Comparison of ENCODE assay signal across 17 cellular contexts in the genomic region with DNA sequence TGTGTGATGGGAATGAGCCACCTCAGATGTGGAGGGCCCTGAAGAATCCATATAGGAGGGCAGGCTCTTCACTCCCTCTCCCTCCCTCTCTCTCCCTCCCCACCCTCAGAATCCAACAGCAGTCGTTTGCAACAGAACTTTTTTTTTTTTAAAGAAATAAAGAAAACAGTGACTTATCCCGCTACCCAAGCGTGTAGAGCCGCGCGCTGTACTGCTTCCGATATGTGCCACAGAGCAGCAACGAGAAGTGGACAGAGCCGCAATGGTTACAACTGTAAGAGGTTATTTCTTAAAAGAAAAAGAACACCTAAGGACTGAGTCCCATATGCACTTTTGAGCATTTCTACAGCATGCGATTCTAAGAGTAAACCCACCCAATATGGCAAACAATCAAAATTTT. TPM values are rescaled to one million over a fixed set of nuclear protein-coding genes. Genes with fewer than 3 reads are reported as not detected.
DNase-seq lines count a peak whose midpoint lies in the region; ATAC-seq, FAIRE-seq and TF ChIP-seq lines count a peak whose summit lies in the region.
"Had no signal": no experiment of that assay in that cellular context is flagged by ENCODE, and none has a peak within 500 bp of the region (broad histone marks: within the 10 kb centered on the region; RNA-seq: fewer than 3 reads in every experiment).

No MANE protein-coding gene starts in this region.

- FAIRE-seq in kidney (lab: Jason Lieb, UNC), result no peak
- FAIRE-seq: GM12892, HTR-8/SVneo had no signal

- H2AFZ ChIP-seq in neural progenitor cell (replicated peaks), result no peak overlapping the region

- TF ChIP-seq CTCF in natural killer cell (IDR thresholded peaks at IDR 0.05) (no peak), RWPE1 (conservative IDR thresholded peaks at IDR 0.05; ENCODE audit: low read depth) (no peak), kidney (IDR thresholded peaks at IDR 0.05; ENCODE audit: borderline replicate concordance, extremely low read depth, insufficient read depth) (no peak), neural progenitor cell (IDR thresholded peaks at IDR 0.05) (no peak), Caco-2 (IDR thresholded peaks at IDR 0.05; ENCODE audit: insufficient read depth in 1 of 2, low read depth in 1 of 2, low read length in 1 of 2, severe bottlenecking in 1 of 2, unreplicated experiment in 1 of 2) (no peak)

- H3K27ac Mint-ChIP-seq in natural killer cell, result peak overlapping the region; percentile 16 to 31
- H3K27ac Mint-ChIP-seq in natural killer cell treated with Interleukin-12 subunit alpha and Interleukin-12 subunit beta and Interleukin-15 and Interleukin-18, amount 100 ng/mL, for 72 hours, result no peak overlapping the region
- no peak overlapping the region for H3K27ac Mint-ChIP-seq in neural progenitor cell
- H3K27ac Mint-ChIP-seq in Caco-2 (ENCODE audit: unreplicated experiment), result no peak overlapping the region
- H3K27ac Mint-ChIP-seq: HFFc6 had no signal

- H3K27me3 Mint-ChIP-seq in natural killer cell (ENCODE audit: low read depth in 2 of 2), result no peaks in the 10 kb centered on the region
- H3K27me3 Mint-ChIP-seq in natural killer cell treated with Interleukin-12 subunit alpha and Interleukin-12 subunit beta and Interleukin-15 and Interleukin-18, amount 100 ng/mL, for 72 hours, result no peaks in the 10 kb centered on the region
- peaks cover 10% of the 10 kb centered on the region for H3K27me3 Mint-ChIP-seq in neural progenitor cell (ENCODE audit: insufficient read depth, low read depth)
- H3K27me3 Mint-ChIP-seq in Caco-2 (ENCODE audit: insufficient read depth, unreplicated experiment), result no peaks in the 10 kb centered on the region
- H3K27me3 Mint-ChIP-seq: CD4-positive, alpha-beta memory T cell had no signal

- no TSS peak for BruUV-seq in Caco-2 (replicated peaks; lab: Mats Ljungman, UMichigan)

- H3K4me3 Mint-ChIP-seq in natural killer cell, result no peak overlapping the region
- no peak overlapping the region for H3K4me3 Mint-ChIP-seq in natural killer cell treated with Interleukin-12 subunit alpha and Interleukin-12 subunit beta and Interleukin-15 and Interleukin-18, amount 100 ng/mL, for 72 hours
- H3K4me3 Mint-ChIP-seq in neural progenitor cell, result no peak overlapping the region
- no peak overlapping the region for H3K4me3 Mint-ChIP-seq in Caco-2 (ENCODE audit: unreplicated experiment)
- H3K4me3 Mint-ChIP-seq: CD4-positive, alpha-beta memory T cell; HFFc6 had no signal

- no peak for ATAC-seq in natural killer cell
- no peak for ATAC-seq in natural killer cell treated with Interleukin-12 subunit alpha and Interleukin-12 subunit beta and Interleukin-15 and Interleukin-18, amount 100 ng/mL, for 72 hours
- ATAC-seq in GM18519 (IDR thresholded peaks at IDR 0.05; ENCODE audit: low FRiP score, unreplicated experiment), result no peak

- H3K79me2 ChIP-seq in neural progenitor cell (ENCODE audit: low read depth), result no peaks in the 10 kb centered on the region

- peaks cover 54% of the 10 kb centered on the region for H3F3A ChIP-seq in neural progenitor cell (ENCODE audit: low read depth)

- H3K36me3 Mint-ChIP-seq in natural killer cell (no peaks in the 10 kb centered on the region), neural progenitor cell (peaks cover 27% of the 10 kb centered on the region), Caco-2 (ENCODE audit: insufficient read depth, unreplicated experiment) (peaks cover 62% of the 10 kb centered on the region)
- H3K36me3 Mint-ChIP-seq in natural killer cell treated with Interleukin-12 subunit alpha and Interleukin-12 subunit beta and Interleukin-15 and Interleukin-18, amount 100 ng/mL, for 72 hours, result peaks cover 15% of the 10 kb centered on the region

- peaks cover 42 to 52% of the 10 kb centered on the region in 2 donors for H3K36me3 ChIP-seq in kidney (ENCODE audit: control insufficient read depth in 1 of 2, insufficient read depth in 2 of 2, low read length in 2 of 2)
- H3K36me3 ChIP-seq in neural progenitor cell, result peaks cover 12% of the 10 kb centered on the region
- H3K36me3 ChIP-seq in Caco-2 (ENCODE audit: control insufficient read depth, insufficient read depth, low read length), result peaks cover 2% of the 10 kb centered on the region

- H3K4me3 ChIP-seq in kidney (ENCODE audit: low read length in 2 of 2) (no peak overlapping the region), neural progenitor cell (no peak overlapping the region), Caco-2 (ENCODE audit: low read depth, low read length) (no peak overlapping the region)

- H3K9ac ChIP-seq in kidney (ENCODE audit: low read length in 2 of 2) (no peak overlapping the region), neural progenitor cell (no peak overlapping the region)

- intact Hi-C loops in natural killer cell (cut with micrococcal nuclease) (no loop called here), kidney (cut with DNase I) (no loop called here), Caco-2 (cut with micrococcal nuclease; ENCODE audit: unreplicated experiment) (no loop called here)

- H3K4me1 Mint-ChIP-seq in natural killer cell (peaks cover 19 to 29% of the 10 kb centered on the region in 2 donors), neural progenitor cell (peaks cover 8% of the 10 kb centered on the region), Caco-2 (ENCODE audit: low read depth, unreplicated experiment) (no peaks in the 10 kb centered on the region)
- H3K4me1 Mint-ChIP-seq in natural killer cell treated with Interleukin-12 subunit alpha and Interleukin-12 subunit beta and Interleukin-15 and Interleukin-18, amount 100 ng/mL, for 72 hours (ENCODE audit: low read depth in 2 of 2), result peaks cover 16 to 32% of the 10 kb centered on the region in 2 donors

- CTCF ChIA-PET in RWPE1 (lab: Yijun Ruan, JAX) (no interaction called here), Caco-2 (lab: Charles Lee) (no interaction called here)

- no peaks in the 10 kb centered on the region for H3K27me3 ChIP-seq in neural progenitor cell
- H3K27me3 ChIP-seq in Caco-2 (replicated peaks; ENCODE audit: control insufficient read depth, insufficient read depth, low read length), result no peaks in the 10 kb centered on the region

- no peak overlapping the region for H3K4me2 ChIP-seq in neural progenitor cell

- POLR2A ChIA-PET in RWPE1 (lab: Yijun Ruan, JAX; ENCODE audit: low non-redundant PET), result no interaction called here
- POLR2A ChIA-PET in Caco-2 (lab: Charles Lee), result no interaction called here

- H3K9me3 ChIP-seq in kidney (ENCODE audit: control insufficient read depth in 1 of 2, low read length in 2 of 2), result no peaks in the 10 kb centered on the region
- no peaks in the 10 kb centered on the region for H3K9me3 ChIP-seq in neural progenitor cell (ENCODE audit: low read depth)
- H3K9me3 ChIP-seq in Caco-2, result no peaks in the 10 kb centered on the region

- no peak for DNase-seq in natural killer cell
- DNase-seq in natural killer cell treated with Interleukin-12 subunit alpha and Interleukin-12 subunit beta and Interleukin-15 and Interleukin-18, amount 100 ng/mL, for 72 hours (ENCODE audit: low spot score), result no peak
- DNase-seq in RWPE1 (ENCODE audit: low spot score), result no peak
- peak; percentile 10 for DNase-seq in kidney
- no peak for DNase-seq in globus pallidus (ENCODE audit: low spot score)
- DNase-seq in neural progenitor cell (ENCODE audit: low spot score), result no peak
- DNase-seq in Caco-2, result no peak
- DNase-seq: ACHN; CD4-positive, alpha-beta memory T cell; DND-41; GDM1; HCEC 1CT; HFFc6 had no signal

- H3K4me1 ChIP-seq in kidney (ENCODE audit: control insufficient read depth in 1 of 2, insufficient read depth in 1 of 2, low read depth in 1 of 2, low read length in 2 of 2) (peaks cover 6 to 17% of the 10 kb centered on the region in 2 donors), neural progenitor cell (peaks cover 8% of the 10 kb centered on the region), Caco-2 (peaks cover 8% of the 10 kb centered on the region; the same call in 1 of the 2 replicates)

- peak overlapping the region; percentile 91 for H3K27ac ChIP-seq in RWPE1
- no peak overlapping the region for H3K27ac ChIP-seq in kidney (ENCODE audit: low read depth in 2 of 2, low read length in 2 of 2)
- H3K27ac ChIP-seq in neural progenitor cell, result no peak overlapping the region
- H3K27ac ChIP-seq: C4-2B had no signal

- H4K20me1 ChIP-seq in neural progenitor cell (ENCODE audit: low read depth), result peaks cover 63% of the 10 kb centered on the region

- H3K9me3 Mint-ChIP-seq in natural killer cell (no peaks in the 10 kb centered on the region), neural progenitor cell (no peaks in the 10 kb centered on the region), Caco-2 (ENCODE audit: unreplicated experiment) (no peaks in the 10 kb centered on the region)
- H3K9me3 Mint-ChIP-seq in natural killer cell treated with Interleukin-12 subunit alpha and Interleukin-12 subunit beta and Interleukin-15 and Interleukin-18, amount 100 ng/mL, for 72 hours, result no peaks in the 10 kb centered on the region
- H3K9me3 Mint-ChIP-seq: CD4-positive, alpha-beta memory T cell; HFFc6 had no signal

RNA-seq across cellular contexts. Expression of gene NADK, which starts 7.4 kb away (rescaled TPM):
- 100 to 1,000 TPM in 2 of 3 donors, 10 to 100 TPM in 1; 97.7 to 117 (median 112) TPM for total RNA-seq in natural killer cell
- total RNA-seq in natural killer cell treated with Interleukin-12 subunit alpha and Interleukin-12 subunit beta and Interleukin-15 and Interleukin-18, amount 100 ng/mL, for 72 hours, result 100 to 1,000 TPM in 1 of 2 donors, 10 to 100 TPM in 1; 89.1 to 145 TPM
- total RNA-seq in kidney, result 76.3 TPM
- 37.9 TPM for polyA plus RNA-seq in kidney (ENCODE audit: insufficient read depth, low read depth, low replicate concordance)
- total RNA-seq in neural progenitor cell (ENCODE audit: low replicate concordance), result 37.8 and 56.9 TPM in 2 replicates
- total RNA-seq in Caco-2 (2022), result 76.7 and 85.8 TPM in 2 replicates

Comparison
In these comparisons a context has a peak if more than half of its experiments do, and no peak if none do; other contexts are left out.
1. H3K27ac Mint-ChIP-seq: peak in natural killer cell (2 of 2); none in natural killer cell treated with Interleukin-12 subunit alpha and Interleukin-12 subunit beta and Interleukin-15 and Interleukin-18, amount 100 ng/mL, for 72 hours (0 of 2), neural progenitor cell (single experiment) and Caco-2 (single experiment).